ENCODE assay signal across 11 cellular contexts in the genomic region with DNA sequence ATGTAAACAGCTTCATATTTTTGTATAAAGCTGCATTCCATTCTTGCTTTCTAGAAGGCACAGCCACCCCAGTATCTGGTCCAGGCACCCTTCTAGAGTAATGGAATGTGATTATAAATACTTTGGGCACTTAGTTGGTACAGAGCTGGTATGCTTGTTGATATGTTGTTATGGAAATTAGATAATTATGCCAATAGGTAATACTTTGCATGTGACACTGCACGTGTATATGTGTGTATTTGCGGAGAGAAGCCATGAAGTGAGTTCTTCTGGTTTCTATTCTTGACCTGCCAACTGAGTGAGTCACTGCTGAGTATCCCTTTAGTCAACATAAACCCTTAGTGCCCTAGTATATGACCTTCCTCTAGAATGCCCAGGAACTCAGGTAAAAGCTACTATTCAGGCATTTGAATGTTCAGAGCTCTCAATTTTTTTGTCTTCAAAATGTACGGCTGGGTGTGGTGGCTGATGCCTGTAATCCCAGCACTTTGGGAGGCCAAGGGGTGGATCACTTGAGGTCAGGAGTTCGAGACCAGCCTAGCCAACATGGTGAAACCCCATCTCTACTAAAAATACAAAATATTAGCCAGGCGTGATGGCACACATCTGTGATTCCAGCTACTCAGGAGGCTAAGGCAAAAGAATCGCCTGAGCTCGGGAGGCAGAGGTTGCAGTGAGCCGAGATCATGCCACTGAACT. TPM values are rescaled to one million over a fixed set of nuclear protein-coding genes. Genes with fewer than 3 reads are reported as not detected.
DNase-seq lines count a peak whose midpoint lies in the region; ATAC-seq and TF ChIP-seq lines count a peak whose summit lies in the region.
"Had no signal": no experiment of that assay in that cellular context is flagged by ENCODE, and none has a peak within 500 bp of the region (broad histone marks: within the 10 kb centered on the region; RNA-seq: fewer than 3 reads in every experiment).

No MANE protein-coding gene starts in this region.

- DNase-seq in AG08395 (ENCODE audit: low spot score) (peak; percentile 60), MG63 (peak; percentile 74), dedifferentiated amniotic fluid mesenchymal stem cell (ENCODE audit: extremely low spot score) (peak; percentile 52), left lung (no peak), amniotic stem cell (lab: John Stamatoyannopoulos, UW) (no peak), NCI-H146 treated with DMSO at 0.1 percent for 48 hours (lab: John Stamatoyannopoulos, UW; ENCODE audit: unreplicated experiment) (no peak)
- DNase-seq: NCI-H446; stimulated activated naive CD8-positive, alpha-beta T cell treated with anti-CD3 and anti-CD28 coated beads, Interleukin-15, Interleukin-2, amounts not matched to agents 100 U/mL and 50 U/mL, for 24 hours had no signal

- H3K27ac ChIP-seq in left lung = no peak overlapping the region
- H3K27ac ChIP-seq: ascending aorta had no signal

- no peaks in the 10 kb centered on the region for H3K27me3 ChIP-seq in MG63
- H3K27me3 ChIP-seq in left lung = no peaks in the 10 kb centered on the region
- H3K27me3 ChIP-seq: ascending aorta had no signal

- TF ChIP-seq CTCF in left lung (IDR thresholded peaks at IDR 0.05) = no peak

- H3K4me1 ChIP-seq in left lung = peaks cover 0 to 16% of the 10 kb centered on the region in 2 donors
- H3K4me1 ChIP-seq: ascending aorta had no signal

- H3K4me3 ChIP-seq in MG63 (no peak overlapping the region), left lung (no peak overlapping the region)
- H3K4me3 ChIP-seq: ascending aorta had no signal

- H3K36me3 ChIP-seq in MG63 = no peaks in the 10 kb centered on the region
- no peaks in the 10 kb centered on the region for H3K36me3 ChIP-seq in left lung
- H3K36me3 ChIP-seq: ascending aorta had no signal

- intact Hi-C loops in left lung (cut with DNase I) = no loop called here

- H3K9me3 ChIP-seq in MG63 (no peaks in the 10 kb centered on the region), left lung (no peaks in the 10 kb centered on the region)
- H3K9me3 ChIP-seq: ascending aorta had no signal

- peak; percentile 85 for ATAC-seq in left lung
- ATAC-seq in GM18867 (IDR thresholded peaks at IDR 0.05; ENCODE audit: unreplicated experiment) = no peak
- no peak for ATAC-seq in GM21529 (IDR thresholded peaks at IDR 0.05; ENCODE audit: unreplicated experiment)
- ATAC-seq: stimulated activated naive CD8-positive, alpha-beta T cell treated with anti-CD3 and anti-CD28 coated beads, Interleukin-15, Interleukin-2, amounts not matched to agents 100 U/mL and 50 U/mL, for 24 hours had no signal

RNA-seq across cellular contexts. Expression of gene TCP11L2, which starts 6.2 kb away (rescaled TPM):
- 33.9 and 37.0 TPM in 2 replicates for total RNA-seq in MG63 (2014; rRNA removed; shearing (Covaris generic); ENCODE audit: low replicate concordance)
- 10 to 100 TPM; 27.7 to 49.5 TPM for total RNA-seq in left lung

RNA-seq across cellular contexts. Expression of gene CKAP4, which starts 48.5 kb away (rescaled TPM):
- 183 and 206 TPM in 2 replicates for total RNA-seq in MG63 (2014; rRNA removed; shearing (Covaris generic); ENCODE audit: low replicate concordance)
- 100 to 1,000 TPM in 1 of 2 donors, 10 to 100 TPM in 1; 86.0 to 111 TPM for total RNA-seq in left lung

Comparison
In these comparisons a context has a peak if more than half of its experiments do, and no peak if none do; other contexts are left out.
1. DNase-seq: peak in AG08395 (single experiment), MG63 (single experiment) and dedifferentiated amniotic fluid mesenchymal stem cell (single experiment); none in left lung (0 of 2), amniotic stem cell (single experiment) and NCI-H146 treated with DMSO at 0.1 percent for 48 hours (single experiment).